21 cellular contexts compared by ENCODE assay signal in the genomic region with DNA sequence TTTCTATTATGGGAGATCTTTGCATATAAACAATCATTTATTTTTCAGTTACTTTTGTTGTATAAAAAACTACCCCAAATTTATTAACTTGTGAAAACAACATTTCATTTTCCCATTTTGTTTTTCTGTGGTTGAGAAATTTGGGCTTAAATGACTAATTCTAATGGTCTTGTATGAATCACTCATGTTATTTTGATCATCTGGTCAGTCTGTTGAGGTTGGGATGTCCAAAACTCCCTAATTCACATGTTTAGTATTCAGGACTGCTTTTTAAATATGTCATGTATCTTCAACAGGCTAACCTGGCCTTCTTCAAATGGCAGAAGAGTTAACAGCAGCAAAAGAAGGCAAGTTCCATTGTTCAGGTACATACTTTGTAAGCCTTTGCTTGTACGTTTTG.
DNase-seq lines count a peak whose midpoint lies in the region; ATAC-seq, FAIRE-seq and TF ChIP-seq lines count a peak whose summit lies in the region.
"Had no signal": no experiment of that assay in that cellular context is flagged by ENCODE, and none has a peak within 500 bp of the region (broad histone marks: within the 10 kb centered on the region; RNA-seq: fewer than 3 reads in every experiment).

No MANE protein-coding gene starts in this region.

- intact Hi-C loops in CD4-positive, alpha-beta memory T cell (cut with micrococcal nuclease): no loop called here

- FAIRE-seq in GM12892 (lab: Jason Lieb, UNC) (peak; percentile 66), H54 (lab: Jason Lieb, UNC) (no peak)

- CTCF ChIA-PET in CD4-positive, alpha-beta memory T cell (lab: Charles Lee; ENCODE audit: partially characterized antibody): no interaction called here

- H3K4me3 Mint-ChIP-seq in CD4-positive, alpha-beta memory T cell: no peak overlapping the region
- H3K4me3 Mint-ChIP-seq: CD4-positive, alpha-beta T cell had no signal

- TF ChIP-seq CTCF in right atrium auricular region (IDR thresholded peaks at IDR 0.05): no peak

- H3K9me3 Mint-ChIP-seq in CD4-positive, alpha-beta memory T cell: peaks cover 0 to 5% (median 2%) of the 10 kb centered on the region in 8 donors

- no peaks in the 10 kb centered on the region for H3K36me3 Mint-ChIP-seq in CD4-positive, alpha-beta memory T cell

- H3K4me1 ChIP-seq in right atrium auricular region: no peaks in the 10 kb centered on the region
- H3K4me1 ChIP-seq in CD4-positive, alpha-beta memory T cell (ENCODE audit: insufficient read depth, low read length): no peaks in the 10 kb centered on the region
- H3K4me1 ChIP-seq: heart left ventricle, transverse colon had no signal

- peak; percentile 81 for ATAC-seq in GM19035 (IDR thresholded peaks at IDR 0.05; ENCODE audit: unreplicated experiment)
- ATAC-seq in HG02610 (IDR thresholded peaks at IDR 0.05; ENCODE audit: unreplicated experiment): peak; percentile 96
- ATAC-seq in HG03196 (IDR thresholded peaks at IDR 0.05; ENCODE audit: unreplicated experiment): peak; percentile 62
- ATAC-seq: heart left ventricle had no signal

- H3K4me3 ChIP-seq in right atrium auricular region: no peak overlapping the region
- H3K4me3 ChIP-seq in CD4-positive, alpha-beta memory T cell (ENCODE audit: low read length in 2 of 2): no peak overlapping the region
- H3K4me3 ChIP-seq: dorsolateral prefrontal cortex, heart left ventricle, transverse colon had no signal

- TF ChIP-seq POLR2A in GM12892 (IDR thresholded peaks at IDR 0.05; ENCODE audit: low read depth, low read length): no peak
- TF ChIP-seq POLR2A in H54 (IDR thresholded peaks at IDR 0.05; ENCODE audit: low read depth, low read length): no peak

- no peaks in the 10 kb centered on the region for H3K36me3 ChIP-seq in right atrium auricular region
- no peaks in the 10 kb centered on the region for H3K36me3 ChIP-seq in CD4-positive, alpha-beta memory T cell (ENCODE audit: insufficient read depth, low read length)
- H3K36me3 ChIP-seq: brain microvascular endothelial cell, heart left ventricle, neutrophil, transverse colon had no signal

- no peak overlapping the region for H3K27ac ChIP-seq in right atrium auricular region
- H3K27ac ChIP-seq in CD4-positive, alpha-beta memory T cell (ENCODE audit: low read depth, low read length): no peak overlapping the region
- H3K27ac ChIP-seq: brain microvascular endothelial cell, dorsolateral prefrontal cortex, heart left ventricle, neutrophil, transverse colon had no signal

- POLR2A ChIA-PET in CD4-positive, alpha-beta memory T cell (lab: Charles Lee; ENCODE audit: partially characterized antibody): no interaction called here

- DNase-seq in GM12892 (ENCODE audit: insufficient read length): no peak
- DNase-seq in H54 (ENCODE audit: insufficient read length, low spot score): no peak
- DNase-seq in right atrium auricular region (ENCODE audit: low spot score): no peak
- DNase-seq in HuH-7.5 (ENCODE audit: low spot score): no peak
- DNase-seq in CD4-positive, alpha-beta memory T cell: no peak
- DNase-seq: activated CD4-positive, alpha-beta T cell treated with anti-CD3 and anti-CD28 coated beads for 48 hours; activated naive CD4-positive, alpha-beta T cell treated with anti-CD3 and anti-CD28 coated beads, Interleukin-2, amount 50 U/mL, for 16 hours; brain microvascular endothelial cell; CD4-positive, alpha-beta T cell; DND-41; dorsolateral prefrontal cortex; heart left ventricle; IMR-90; mesendoderm; NCI-H226; stimulated activated CD4-positive, alpha-beta T cell treated with anti-CD3 and anti-CD28 coated beads, Interleukin-4, amount 100 ng/mL, for 4 hours; transverse colon had no signal

- H3K9me3 ChIP-seq in right atrium auricular region: no peaks in the 10 kb centered on the region
- no peaks in the 10 kb centered on the region for H3K9me3 ChIP-seq in CD4-positive, alpha-beta memory T cell (ENCODE audit: control insufficient read depth in 1 of 2, low read length in 2 of 2)
- H3K9me3 ChIP-seq: heart left ventricle, neutrophil, transverse colon had no signal

- H3K27ac Mint-ChIP-seq in CD4-positive, alpha-beta memory T cell: no peak overlapping the region
- H3K27ac Mint-ChIP-seq: CD4-positive, alpha-beta T cell had no signal

- H3K27me3 Mint-ChIP-seq in CD4-positive, alpha-beta memory T cell: no peaks in the 10 kb centered on the region
- H3K27me3 Mint-ChIP-seq: CD4-positive, alpha-beta T cell had no signal

- H3K4me1 Mint-ChIP-seq in CD4-positive, alpha-beta memory T cell: no peaks in the 10 kb centered on the region

- H3K27me3 ChIP-seq in right atrium auricular region: no peaks in the 10 kb centered on the region
- H3K27me3 ChIP-seq in CD4-positive, alpha-beta memory T cell (ENCODE audit: insufficient read depth, low read length): no peaks in the 10 kb centered on the region
- H3K27me3 ChIP-seq: brain microvascular endothelial cell, dorsolateral prefrontal cortex, heart left ventricle, neutrophil, transverse colon had no signal
